12 cellular contexts compared by ENCODE assay signal in the genomic region with DNA sequence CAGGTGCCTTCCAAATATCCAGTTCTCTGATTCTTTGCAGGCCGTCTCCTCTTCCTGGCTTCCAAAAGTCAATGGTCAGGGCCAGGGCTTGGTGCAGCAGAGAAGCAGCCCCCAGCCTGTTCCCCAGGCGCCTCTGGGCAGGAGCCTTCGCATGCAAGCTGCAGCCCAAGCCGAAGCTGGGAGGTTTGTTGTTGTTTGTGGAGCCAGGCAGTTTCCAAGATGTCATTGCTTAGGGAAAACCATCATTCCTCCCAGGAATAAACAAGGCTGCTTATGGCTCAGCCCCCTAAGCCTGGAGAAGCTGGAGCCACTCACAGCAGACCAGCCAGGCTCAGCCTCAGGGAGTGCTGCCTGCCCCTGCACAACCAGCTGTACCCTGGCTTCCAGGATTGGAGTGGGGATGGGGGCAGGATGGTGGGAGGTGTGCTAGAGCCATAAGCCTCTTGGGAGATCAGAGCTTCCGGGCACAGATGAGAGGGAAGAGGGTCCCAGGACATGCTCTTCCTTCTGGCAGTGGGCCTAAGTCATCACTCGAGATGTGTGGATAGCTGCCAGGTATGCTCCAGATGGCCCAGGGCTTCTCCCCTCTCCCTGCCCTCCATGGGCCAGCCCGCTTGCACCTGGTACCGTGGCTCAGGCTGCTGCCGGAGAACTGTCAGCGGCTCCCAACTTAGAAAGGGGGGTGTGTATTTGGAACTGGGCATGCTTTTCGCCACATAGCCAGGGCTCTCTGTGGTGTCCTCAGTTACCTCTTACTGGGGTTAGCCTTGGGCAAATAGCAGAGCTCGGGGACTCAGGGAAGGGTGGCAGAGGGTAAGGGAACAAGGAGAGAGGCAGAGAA.
DNase-seq lines count a peak whose midpoint lies in the region; ATAC-seq and TF ChIP-seq lines count a peak whose summit lies in the region.
"Had no signal": no experiment of that assay in that cellular context is flagged by ENCODE, and none has a peak within 500 bp of the region (broad histone marks: within the 10 kb centered on the region; RNA-seq: fewer than 3 reads in every experiment).

No MANE protein-coding gene starts in this region.

- no peak for TF ChIP-seq EP300 in sigmoid colon (IDR thresholded peaks at IDR 0.05)

- peaks cover 0 to 70% (median 57%) of the 10 kb centered on the region in 4 donors for H3K4me1 ChIP-seq in sigmoid colon

- no peak for ATAC-seq in GM18520 (IDR thresholded peaks at IDR 0.05; ENCODE audit: unreplicated experiment)
- ATAC-seq in HG03342 (IDR thresholded peaks at IDR 0.05; ENCODE audit: unreplicated experiment): no peak
- ATAC-seq: PC-3 had no signal

- TF ChIP-seq CTCF in sigmoid colon (IDR thresholded peaks at IDR 0.05): no peak

- H3K4me3 ChIP-seq in sigmoid colon: no peak overlapping the region
- H3K4me3 ChIP-seq: uterus had no signal

- H3K9me3 ChIP-seq in sigmoid colon: no peaks in the 10 kb centered on the region
- H3K9me3 ChIP-seq: uterus had no signal

- no peak for TF ChIP-seq POLR2A in sigmoid colon (IDR thresholded peaks at IDR 0.05)

- H3K27ac ChIP-seq in sigmoid colon: no peak overlapping the region
- H3K27ac ChIP-seq: uterus had no signal

- no peaks in the 10 kb centered on the region for H3K27me3 ChIP-seq in sigmoid colon
- H3K27me3 ChIP-seq: uterus had no signal

- intact Hi-C loops in sigmoid colon (cut with DNase I): loop anchor here (5.0 kb wide), 2 partner anchors 41 to 106 kb away; a partner anchor contains a TSS

- no peaks in the 10 kb centered on the region for H3K36me3 ChIP-seq in sigmoid colon
- H3K36me3 ChIP-seq: uterus had no signal

- WGBS in sigmoid colon, 2 donors: 75 to 77% methylated on average over 12 of the region's 12 CpGs

- DNase-seq in H4 (ENCODE audit: low spot score) (peak; percentile 62), NCI-H69 (lab: John Stamatoyannopoulos, UW) (peak; percentile 89), fibroblast of peridontal ligament (ENCODE audit: extremely low read depth) (peak; percentile 45), sigmoid colon (peak; percentile 58), HK-2 (ENCODE audit: unreplicated experiment) (no peak), MV-4-11 (lab: John Stamatoyannopoulos, UW) (no peak)
- DNase-seq: EL; PC-3; stimulated activated CD4-positive, alpha-beta T cell treated with anti-CD3 and anti-CD28 coated beads, Interleukin-4, amount 100 ng/mL, for 4 hours had no signal

Comparison
In these comparisons a context has a peak if more than half of its experiments do, and no peak if none do; other contexts are left out.
1. DNase-seq: peak in H4 (single experiment), NCI-H69 (single experiment), fibroblast of peridontal ligament (single experiment) and sigmoid colon (single experiment); none in HK-2 (single experiment) and MV-4-11 (single experiment).